ENCODE assay signal across 1 cellular context in genomic region chr7:116337800-116338199, GRCh38.
TF ChIP-seq lines count a peak whose summit lies in the region.

No MANE protein-coding gene starts in this region.

TF ChIP-seq in IMR-90, 13 proteins besides CTCF, POLR2A, EP300 and RAD21 (continued from another document):
- TF ChIP-seq FOS (IDR thresholded peaks at IDR 0.05; ENCODE audit: low read depth, low read length) (peak; percentile 37; the same call in 1 of the 2 replicates), MXI1 (IDR thresholded peaks at IDR 0.05; ENCODE audit: borderline replicate concordance, low read depth, low read length) (no peak), CHD1 (IDR thresholded peaks at IDR 0.05; ENCODE audit: low read depth, low read length) (no peak), RCOR1 (IDR thresholded peaks at IDR 0.05; ENCODE audit: insufficient replicate concordance, low read length) (no peak), BHLHE40 (IDR thresholded peaks at IDR 0.05; ENCODE audit: low read depth, low read length) (peak; percentile 27; the same call in 1 of the 2 replicates)
